ENCODE assay signal across 10 cellular contexts in genomic region chr12:10387498-10387897, GRCh38. TPM values are rescaled to one million over a fixed set of nuclear protein-coding genes. Genes with fewer than 3 reads are reported as not detected.
DNase-seq lines count a peak whose midpoint lies in the region; ATAC-seq and TF ChIP-seq lines count a peak whose summit lies in the region.
"Not testable (repeated sequence)": the region's sequence is repeated elsewhere in the genome, so short reads cannot be mapped to it uniquely, and the experiment has no call there.
"Had no signal": no experiment of that assay in that cellular context is flagged by ENCODE, and none has a peak within 500 bp of the region (broad histone marks: within the 10 kb centered on the region; RNA-seq: fewer than 3 reads in every experiment).

No MANE protein-coding gene starts in this region.

- CTCF ChIA-PET in activated CD8-positive, alpha-beta T cell treated with anti-CD3 and anti-CD28 coated beads for 36 hours (lab: Charles Lee): interaction anchor here (1.2 to 2.1 kb wide), 3 partner anchors 21 to 170 kb away, joined by 3 to 6 read pairs (median 6); no protein-coding TSS in a partner anchor

- not testable (repeated sequence) for TF ChIP-seq CTCF in activated CD8-positive, alpha-beta T cell treated with anti-CD3 and anti-CD28 coated beads for 36 hours (IDR thresholded peaks at IDR 0.05); spleen (IDR thresholded peaks at IDR 0.05 in 8 of 11, conservative IDR thresholded peaks at IDR 0.05 in 3 of 11); upper lobe of right lung (IDR thresholded peaks at IDR 0.05)

- not testable (repeated sequence) for H3K27me3 ChIP-seq in mononuclear cell (ENCODE audit: insufficient read depth, low read length); spleen (replicated peaks in 1 of 7); upper lobe of right lung

- peak overlapping the region; percentile 6; the same call in 1 of the 2 replicates for H3K4me3 ChIP-seq in GM08714 (ENCODE audit: low read length)
- H3K4me3 ChIP-seq in mononuclear cell (ENCODE audit: low read length): peak overlapping the region; percentile 40
- H3K4me3 ChIP-seq in spleen: peak overlapping the region in 5 of 8 donors; percentile 2 to 53 (median 23)
- H3K4me3 ChIP-seq in upper lobe of right lung: peak overlapping the region; percentile 4

- peaks cover 44% of the 10 kb centered on the region for H3K4me1 Mint-ChIP-seq in activated CD8-positive, alpha-beta T cell treated with anti-CD3 and anti-CD28 coated beads for 36 hours (ENCODE audit: low read depth)
- H3K4me1 Mint-ChIP-seq in activated T-cell treated with anti-CD3 and anti-CD28 coated beads, Interleukin-2, amount 50 U/mL, for 4 hours (ENCODE audit: low read depth): peaks cover 12% of the 10 kb centered on the region
- peaks cover 54% of the 10 kb centered on the region for H3K4me1 Mint-ChIP-seq in activated naive CD8-positive, alpha-beta T cell treated with anti-CD3 and anti-CD28 coated beads, Interleukin-2, amount 50 U/mL, for 24 hours

- peaks cover 68% of the 10 kb centered on the region for H3K36me3 Mint-ChIP-seq in activated CD8-positive, alpha-beta T cell treated with anti-CD3 and anti-CD28 coated beads for 36 hours (ENCODE audit: low read depth)
- H3K36me3 Mint-ChIP-seq in activated T-cell treated with anti-CD3 and anti-CD28 coated beads, Interleukin-2, amount 50 U/mL, for 4 hours (ENCODE audit: insufficient read depth): not testable (repeated sequence)
- H3K36me3 Mint-ChIP-seq in activated naive CD8-positive, alpha-beta T cell treated with anti-CD3 and anti-CD28 coated beads, Interleukin-2, amount 50 U/mL, for 24 hours (ENCODE audit: low read depth): peaks cover 60% of the 10 kb centered on the region

- peak overlapping the region in 7 of 8 donors; percentile 5 to 75 (median 65) for H3K27ac ChIP-seq in spleen
- H3K27ac ChIP-seq in upper lobe of right lung: not testable (repeated sequence)

- intact Hi-C loops in activated CD8-positive, alpha-beta T cell treated with anti-CD3 and anti-CD28 coated beads for 36 hours (cut with micrococcal nuclease): loop anchor here (10.0 kb wide), 1 partner anchor 713 kb away; no protein-coding TSS in a partner anchor
- intact Hi-C loops in spleen (cut with DNase I; ENCODE audit: low total_unique reads); upper lobe of right lung (cut with DNase I): not testable (repeated sequence)

- not testable (repeated sequence) for H3K9me3 ChIP-seq in mononuclear cell (ENCODE audit: low read depth, low read length); spleen; upper lobe of right lung

- WGBS in spleen, 5 donors: 67 to 92% (median 85%) methylated on average over 6 of the region's 6 CpGs

- not testable (repeated sequence) for TF ChIP-seq POLR2A in spleen (IDR thresholded peaks at IDR 0.05)

- H3K9me3 Mint-ChIP-seq in activated CD8-positive, alpha-beta T cell treated with anti-CD3 and anti-CD28 coated beads for 36 hours; activated T-cell treated with anti-CD3 and anti-CD28 coated beads, Interleukin-2, amount 50 U/mL, for 4 hours; activated naive CD8-positive, alpha-beta T cell treated with anti-CD3 and anti-CD28 coated beads, Interleukin-2, amount 50 U/mL, for 24 hours: not testable (repeated sequence)

- peak overlapping the region; percentile 95 for H3K27ac Mint-ChIP-seq in activated CD8-positive, alpha-beta T cell treated with anti-CD3 and anti-CD28 coated beads for 36 hours
- peak overlapping the region; percentile 97 for H3K27ac Mint-ChIP-seq in activated naive CD8-positive, alpha-beta T cell treated with anti-CD3 and anti-CD28 coated beads, Interleukin-2, amount 50 U/mL, for 24 hours

- not testable (repeated sequence) for H3K27me3 Mint-ChIP-seq in activated CD8-positive, alpha-beta T cell treated with anti-CD3 and anti-CD28 coated beads for 36 hours; activated naive CD8-positive, alpha-beta T cell treated with anti-CD3 and anti-CD28 coated beads, Interleukin-2, amount 50 U/mL, for 24 hours
- peaks cover 14% of the 10 kb centered on the region for H3K27me3 Mint-ChIP-seq in activated T-cell treated with anti-CD3 and anti-CD28 coated beads, Interleukin-2, amount 50 U/mL, for 4 hours (ENCODE audit: low read depth)

- ATAC-seq in activated CD8-positive, alpha-beta T cell treated with anti-CD3 and anti-CD28 coated beads for 36 hours; activated T-cell treated with anti-CD3 and anti-CD28 coated beads, Interleukin-2, amount 50 U/mL, for 4 hours; activated naive CD8-positive, alpha-beta T cell treated with anti-CD3 and anti-CD28 coated beads, Interleukin-2, amount 50 U/mL, for 24 hours; upper lobe of right lung: not testable (repeated sequence)

- H3K4me1 ChIP-seq in mononuclear cell (ENCODE audit: insufficient read depth, low read length); upper lobe of right lung: not testable (repeated sequence)
- peaks cover 0 to 11% (median 4%) of the 10 kb centered on the region in 6 donors for H3K4me1 ChIP-seq in spleen

- DNase-seq in activated CD8-positive, alpha-beta T cell treated with anti-CD3 and anti-CD28 coated beads for 36 hours: peak; percentile 47
- not testable (repeated sequence) for DNase-seq in activated T-cell treated with anti-CD3 and anti-CD28 coated beads, Interleukin-2, amount 50 U/mL, for 4 hours; activated naive CD8-positive, alpha-beta T cell treated with anti-CD3 and anti-CD28 coated beads, Interleukin-2, amount 50 U/mL, for 24 hours; spleen; upper lobe of right lung

- H3K4me3 Mint-ChIP-seq in activated CD8-positive, alpha-beta T cell treated with anti-CD3 and anti-CD28 coated beads for 36 hours: peak overlapping the region; percentile 90
- peak overlapping the region; percentile 65 for H3K4me3 Mint-ChIP-seq in activated T-cell treated with anti-CD3 and anti-CD28 coated beads, Interleukin-2, amount 50 U/mL, for 4 hours
- peak overlapping the region; percentile 88 for H3K4me3 Mint-ChIP-seq in activated naive CD8-positive, alpha-beta T cell treated with anti-CD3 and anti-CD28 coated beads, Interleukin-2, amount 50 U/mL, for 24 hours

- POLR2A ChIA-PET in activated CD8-positive, alpha-beta T cell treated with anti-CD3 and anti-CD28 coated beads for 36 hours (lab: Charles Lee): interaction anchor here (0.9 to 6.3 kb wide), 24 partner anchors 8 to 740 kb away, joined by 3 to 139 read pairs (median 6); partner anchors contain the start of genes CD69 and CLEC2D

- H3K36me3 ChIP-seq in spleen, upper lobe of right lung: not testable (repeated sequence)

RNA-seq across cellular contexts. Expression of gene KLRK1, which starts 2.3 kb away (rescaled TPM):
- 100 to 1,000 TPM; 111 to 112 TPM for total RNA-seq in activated CD8-positive, alpha-beta T cell treated with anti-CD3 and anti-CD28 coated beads for 36 hours
- 10 to 100 TPM; 19.4 to 57.0 (median 55.4) TPM for total RNA-seq in activated T-cell treated with anti-CD3 and anti-CD28 coated beads, Interleukin-2, amount 50 U/mL, for 4 hours
- total RNA-seq in mononuclear cell: 41.9 TPM
- total RNA-seq in spleen: 10 to 100 TPM; 30.5 to 64.6 (median 39.9) TPM
- 10 to 100 TPM; 12.3 to 78.1 (median 45.9) TPM for polyA plus RNA-seq in spleen
- 8.1 TPM for total RNA-seq in upper lobe of right lung
- total RNA-seq: H9 had no signal

RNA-seq across cellular contexts. Expression of gene KLRC4, which starts 22.1 kb away (rescaled TPM):
- 1 to 10 TPM; 2.9 to 3.7 TPM for total RNA-seq in activated CD8-positive, alpha-beta T cell treated with anti-CD3 and anti-CD28 coated beads for 36 hours
- total RNA-seq in activated T-cell treated with anti-CD3 and anti-CD28 coated beads, Interleukin-2, amount 50 U/mL, for 4 hours: 1 to 10 TPM in 1 of 3 donors, under 1 TPM in 2; 0.78 to 1.1 (median 0.95) TPM
- total RNA-seq in mononuclear cell: 7.2 TPM
- total RNA-seq in spleen: 10 to 100 TPM in 3 of 7 donors, 1 to 10 TPM in 4; 4.1 to 14.6 (median 6.7) TPM
- polyA plus RNA-seq in spleen: under 1 TPM; 0.22 to 0.52 (median 0.28) TPM
- 1.9 TPM for total RNA-seq in upper lobe of right lung
- total RNA-seq: Caco-2; CD4-positive, alpha-beta memory T cell; H9 had no signal
- polyA plus RNA-seq: CD4-positive, alpha-beta memory T cell had no signal

RNA-seq across cellular contexts. Expression of gene KLRC3, which starts 32.9 kb away (rescaled TPM):
- total RNA-seq in activated CD8-positive, alpha-beta T cell treated with anti-CD3 and anti-CD28 coated beads for 36 hours: 1 to 10 TPM; 2.0 to 2.8 TPM
- total RNA-seq in activated T-cell treated with anti-CD3 and anti-CD28 coated beads, Interleukin-2, amount 50 U/mL, for 4 hours: under 1 TPM in 2 of 3 donors, not detected in 1; 0.46 to 0.47 TPM
- 7.1 TPM for total RNA-seq in mononuclear cell
- total RNA-seq in spleen: 1 to 10 TPM in 6 of 7 donors, under 1 TPM in 1; 0.76 to 5.8 (median 2.4) TPM
- 1 to 10 TPM in 1 of 3 donors, under 1 TPM in 2; 0.13 to 2.7 (median 0.98) TPM for polyA plus RNA-seq in spleen
- not detected for total RNA-seq in upper lobe of right lung
- total RNA-seq: Caco-2; CD4-positive, alpha-beta memory T cell; H9 had no signal
- polyA plus RNA-seq: CD4-positive, alpha-beta memory T cell had no signal

RNA-seq across cellular contexts. Expression of gene KLRC2, which starts 48.3 kb away (rescaled TPM):
- 1 to 10 TPM; 2.5 to 2.6 TPM for total RNA-seq in activated CD8-positive, alpha-beta T cell treated with anti-CD3 and anti-CD28 coated beads for 36 hours
- under 1 TPM; 0.47 to 0.94 (median 0.71) TPM for total RNA-seq in activated T-cell treated with anti-CD3 and anti-CD28 coated beads, Interleukin-2, amount 50 U/mL, for 4 hours
- 3.6 TPM for total RNA-seq in mononuclear cell
- total RNA-seq in spleen: 10 to 100 TPM in 2 of 7 donors, 1 to 10 TPM in 5; 2.6 to 20.8 (median 5.0) TPM
- polyA plus RNA-seq in spleen: 1 to 10 TPM; 1.4 to 1.9 (median 1.5) TPM
- 2.8 TPM for total RNA-seq in upper lobe of right lung
- total RNA-seq: Caco-2; CD4-positive, alpha-beta memory T cell; H9 had no signal
- polyA plus RNA-seq: CD4-positive, alpha-beta memory T cell had no signal
